In the genomic region with DNA sequence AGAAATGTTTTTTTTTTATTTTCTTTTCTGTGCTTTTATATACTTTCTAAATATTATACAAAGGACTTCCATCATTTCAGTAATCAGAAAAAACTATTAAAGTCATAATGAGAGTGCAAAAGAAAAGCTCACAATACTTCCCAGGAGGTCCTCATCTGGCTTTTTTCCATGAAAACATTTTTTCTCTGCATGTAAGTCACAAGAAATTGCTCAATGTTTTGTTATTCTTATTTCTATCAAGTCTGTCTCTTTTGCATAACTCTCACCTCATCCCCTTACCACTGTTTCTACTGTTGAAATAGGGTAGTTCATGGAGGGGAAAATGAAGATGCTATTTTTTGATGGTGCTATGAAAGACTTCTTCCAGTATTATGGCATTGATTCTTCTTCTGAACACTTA, we compare ENCODE assay signal across 16 cellular contexts.
DNase-seq lines count a peak whose midpoint lies in the region; TF ChIP-seq lines count a peak whose summit lies in the region.
"Had no signal": no experiment of that assay in that cellular context is flagged by ENCODE, and none has a peak within 500 bp of the region (broad histone marks: within the 10 kb centered on the region; RNA-seq: fewer than 3 reads in every experiment).

No MANE protein-coding gene starts in this region.

- H3K9me3 ChIP-seq in GM23248 (ENCODE audit: low read depth) (no peaks in the 10 kb centered on the region), testis (no peaks in the 10 kb centered on the region), vagina (no peaks in the 10 kb centered on the region)

- H3K4me2 ChIP-seq in GM23248 (ENCODE audit: unreplicated experiment), result no peak overlapping the region
- H3K4me2 ChIP-seq: GM23338 had no signal

- H3F3A ChIP-seq in GM23248 (ENCODE audit: insufficient read depth), result 0 out of 2 replicates have a peak, but pooled peaks cover 8% of the 10 kb centered on the region

- H4K20me1 ChIP-seq in GM23248 (ENCODE audit: insufficient read depth), result no peaks in the 10 kb centered on the region

- TF ChIP-seq CTCF in AG10803 (conservative IDR thresholded peaks at IDR 0.05; ENCODE audit: low read length) (no peak), astrocyte of the spinal cord (IDR thresholded peaks at IDR 0.05; ENCODE audit: low read depth, low read length) (no peak), fibroblast of villous mesenchyme (IDR thresholded peaks at IDR 0.05; ENCODE audit: insufficient read depth, low read depth, low read length) (no peak), testis (IDR thresholded peaks at IDR 0.05) (no peak), vagina (IDR thresholded peaks at IDR 0.05) (no peak)

- H3K27me3 ChIP-seq in GM23248 (replicated peaks; ENCODE audit: insufficient read depth), result no peaks in the 10 kb centered on the region
- H3K27me3 ChIP-seq in testis, result no peaks in the 10 kb centered on the region
- no peaks in the 10 kb centered on the region for H3K27me3 ChIP-seq in vagina

- peaks cover 21% of the 10 kb centered on the region for H3K4me1 ChIP-seq in GM23248 (ENCODE audit: insufficient read depth)
- peaks cover 10% of the 10 kb centered on the region for H3K4me1 ChIP-seq in testis
- no peaks in the 10 kb centered on the region for H3K4me1 ChIP-seq in vagina

- H3K9ac ChIP-seq in GM23248, result no peak overlapping the region

- H3K4me3 ChIP-seq in AG10803 (ENCODE audit: low read length) (no peak overlapping the region), GM23248 (no peak overlapping the region), astrocyte of the spinal cord (ENCODE audit: low read depth, low read length) (no peak overlapping the region), fibroblast of villous mesenchyme (ENCODE audit: low read depth, low read length) (no peak overlapping the region), testis (no peak overlapping the region), vagina (no peak overlapping the region)
- H3K4me3 ChIP-seq: GM23338 had no signal

- H3K27ac ChIP-seq in GM23248 (no peak overlapping the region), testis (no peak overlapping the region), vagina (no peak overlapping the region)

- H3K36me3 ChIP-seq in GM23248 (ENCODE audit: low read depth) (no peaks in the 10 kb centered on the region), testis (ENCODE audit: low read depth, missing control alignments) (no peaks in the 10 kb centered on the region), vagina (no peaks in the 10 kb centered on the region)

- in situ Hi-C loops in GM23248 (cut with MboI), result no loop called here
- in situ Hi-C loops in astrocyte of the spinal cord (cut with HindIII; ENCODE audit: low sequenced_read_pairs), result no loop called here

- no peaks in the 10 kb centered on the region for H3K79me2 ChIP-seq in GM23248 (ENCODE audit: insufficient read depth)

- intact Hi-C loops in testis (cut with DNase I; ENCODE audit: low total_unique reads) (no loop called here), vagina (cut with DNase I) (no loop called here)

- TF ChIP-seq POLR2A in testis (IDR thresholded peaks at IDR 0.05) (no peak), vagina (IDR thresholded peaks at IDR 0.05) (no peak)

- no peak overlapping the region for H2AFZ ChIP-seq in GM23248
- H2AFZ ChIP-seq: GM23338 had no signal

- no peaks in the 10 kb centered on the region for H3K9me2 ChIP-seq in GM23248 (ENCODE audit: insufficient read depth)

- peak; percentile 51 for DNase-seq in AG10803 (ENCODE audit: low read depth)
- DNase-seq in GM23248, result peak; percentile 41
- DNase-seq in astrocyte of the spinal cord (ENCODE audit: low read depth, low spot score), result peak; percentile 25
- DNase-seq in fibroblast of villous mesenchyme (ENCODE audit: low read depth), result peak; percentile 35
- DNase-seq in testis, result no peak
- DNase-seq in vagina (ENCODE audit: extremely low spot score in 2 of 2), result no peak
- DNase-seq in amygdala (lab: John Stamatoyannopoulos, UW), result no peak
- DNase-seq: H9, MV-4-11, NCI-H1105, NCI-H1436 treated with DMSO at 0.1 percent for 48 hours, NCI-H1930, NCI-H2107, NCI-H524, NCI-H748 treated with DMSO at 0.1 percent for 48 hours had no signal

Comparison
In these comparisons a context has a peak if more than half of its experiments do, and no peak if none do; other contexts are left out.
1. DNase-seq: peak in AG10803 (single experiment), GM23248 (single experiment), astrocyte of the spinal cord (single experiment) and fibroblast of villous mesenchyme (single experiment); none in testis (single experiment), vagina (0 of 2) and amygdala (0 of 56).